Comparison of ENCODE assay signal across 7 cellular contexts in the genomic region with DNA sequence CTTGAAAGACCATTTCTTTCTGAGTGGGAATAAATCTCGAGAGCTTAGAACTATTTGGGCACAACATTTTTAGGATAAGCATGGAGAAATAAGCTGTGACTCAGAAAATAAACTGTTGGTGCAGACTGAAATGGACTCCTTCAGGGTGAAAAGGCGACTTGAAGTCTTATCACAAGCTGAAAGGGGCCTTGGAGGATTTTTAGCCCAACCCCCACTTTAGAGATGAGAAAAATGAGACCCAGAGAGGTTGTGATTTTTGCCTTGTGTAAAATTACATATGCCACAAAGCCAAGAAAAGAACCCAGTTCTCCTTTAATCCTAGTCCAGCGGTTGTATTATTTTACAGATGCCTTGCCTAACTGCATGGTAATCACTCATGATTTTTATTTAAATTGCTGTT. TPM values are rescaled to one million over a fixed set of nuclear protein-coding genes. Genes with fewer than 3 reads are reported as not detected.
DNase-seq lines count a peak whose midpoint lies in the region; ATAC-seq, FAIRE-seq and TF ChIP-seq lines count a peak whose summit lies in the region.

No MANE protein-coding gene starts in this region.

- H3K4me3 ChIP-seq in OCI-LY3 (ENCODE audit: low read length) (peak overlapping the region; percentile 100), duodenal mucosa (ENCODE audit: low read depth in 1 of 2, low read length in 2 of 2) (peak overlapping the region; percentile 84 to 85)

- ATAC-seq in GM21360 (IDR thresholded peaks at IDR 0.05; ENCODE audit: unreplicated experiment): no peak

- H3K27ac ChIP-seq in OCI-LY3 (ENCODE audit: low read length): peak overlapping the region; percentile 88; the same call in 1 of the 2 replicates
- H3K27ac ChIP-seq in duodenal mucosa (ENCODE audit: low read depth, low read length): no peak overlapping the region

- H3K4me3 Mint-ChIP-seq in neural crest cell: peak overlapping the region; percentile 97

- H4K20me1 ChIP-seq in OCI-LY3 (ENCODE audit: insufficient read depth, low read length): peaks cover 41% of the 10 kb centered on the region

- peaks cover 4% of the 10 kb centered on the region for H3K27me3 Mint-ChIP-seq in neural crest cell (ENCODE audit: low read depth)

- peak overlapping the region; percentile 95 for H3K27ac Mint-ChIP-seq in neural crest cell (ENCODE audit: unreplicated experiment)

- no peaks in the 10 kb centered on the region for H3K9me3 Mint-ChIP-seq in neural crest cell

- H3K9me3 ChIP-seq in OCI-LY3 (ENCODE audit: insufficient read depth, low read length) (no peaks in the 10 kb centered on the region), duodenal mucosa (ENCODE audit: control insufficient read depth in 1 of 2, low read length in 2 of 2) (no peaks in the 10 kb centered on the region)

- H3K27me3 ChIP-seq in OCI-LY3 (ENCODE audit: low read depth, low read length) (no peaks in the 10 kb centered on the region), duodenal mucosa (ENCODE audit: control insufficient read depth in 1 of 2, insufficient read depth in 2 of 2, low read length in 2 of 2) (no peaks in the 10 kb centered on the region)

- TF ChIP-seq CTCF in OCI-LY3 (IDR thresholded peaks at IDR 0.05; ENCODE audit: low read depth, low read length) (no peak), neural crest cell (conservative IDR thresholded peaks at IDR 0.05) (no peak)

- H3K36me3 Mint-ChIP-seq in neural crest cell (ENCODE audit: low read depth): no peaks in the 10 kb centered on the region

- peaks cover 64% of the 10 kb centered on the region for H3K79me2 ChIP-seq in OCI-LY3 (ENCODE audit: low read length)

- FAIRE-seq in GM19239 (lab: Jason Lieb, UNC): peak; percentile 33

- H3K4me1 ChIP-seq in OCI-LY3 (ENCODE audit: low read length) (peaks cover 17% of the 10 kb centered on the region), duodenal mucosa (ENCODE audit: control insufficient read depth in 1 of 2, insufficient read depth in 2 of 2, low read length in 2 of 2) (peaks cover 28% of the 10 kb centered on the region in 2 donors)

- H3K36me3 ChIP-seq in OCI-LY3 (replicated peaks; ENCODE audit: low read depth, low read length) (peaks cover 21% of the 10 kb centered on the region), duodenal mucosa (ENCODE audit: control insufficient read depth in 1 of 2, insufficient read depth in 2 of 2, low read length in 2 of 2) (no peaks in the 10 kb centered on the region)

- peak overlapping the region; percentile 83 for H3K4me2 ChIP-seq in OCI-LY3 (ENCODE audit: low read length)

- peaks cover 41% of the 10 kb centered on the region for H3K4me1 Mint-ChIP-seq in neural crest cell

- H3K9ac ChIP-seq in OCI-LY3 (ENCODE audit: low read length) (peak overlapping the region; percentile 98), duodenal mucosa (ENCODE audit: low read depth in 1 of 2, low read length in 2 of 2) (peak overlapping the region; percentile 73 to 84)

- H2AFZ ChIP-seq in OCI-LY3 (ENCODE audit: low read depth, low read length): no peak overlapping the region

- no peak for DNase-seq in GM19239 (ENCODE audit: insufficient read length, low spot score)
- no peak for DNase-seq in neural crest cell (ENCODE audit: low read depth, low spot score)
- DNase-seq in C1 segment of cervical spinal cord (lab: John Stamatoyannopoulos, UW): no peak
- DNase-seq in mucosa of gallbladder (ENCODE audit: low spot score): no peak

RNA-seq across cellular contexts. Expression of a gene that starts 1.5 kb away (rescaled TPM):
- 123 and 147 TPM in 2 replicates for total RNA-seq in neural crest cell
- 75.4 TPM for total RNA-seq in mucosa of gallbladder
